In the genomic region with DNA sequence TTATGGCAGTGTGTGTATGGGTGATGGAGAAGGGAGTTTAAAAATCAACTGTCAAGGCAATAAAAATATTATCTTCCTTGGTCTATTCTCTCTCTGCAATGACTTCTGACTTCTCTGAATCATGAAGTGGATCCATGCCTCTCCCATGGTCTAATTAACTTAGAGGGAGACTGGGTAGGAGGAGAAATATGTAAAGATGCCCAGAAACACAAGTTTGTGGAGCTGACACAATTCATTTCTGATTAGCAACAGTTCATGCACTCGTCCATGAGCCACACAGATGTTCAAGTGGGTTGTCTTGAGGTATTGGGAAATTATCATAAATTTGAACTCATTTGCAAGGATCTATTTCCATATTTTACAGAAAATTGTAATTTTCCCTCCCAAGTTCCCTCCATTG, we compare ENCODE assay signal across 24 cellular contexts. TPM values are rescaled to one million over a fixed set of nuclear protein-coding genes. Genes with fewer than 3 reads are reported as not detected.
"Had no signal": no experiment of that assay in that cellular context is flagged by ENCODE, and none has a peak within 500 bp of the region (broad histone marks: within the 10 kb centered on the region; RNA-seq: fewer than 3 reads in every experiment).

No MANE protein-coding gene starts in this region.

- H3K4me1 ChIP-seq: lower lobe of right lung, sigmoid colon, uterus had no signal

- H3K27ac ChIP-seq: coronary artery, esophagus muscularis mucosa, foreskin keratinocyte, lower lobe of right lung, sigmoid colon, spleen, testis, uterus, WERI-Rb-1 had no signal

- H3K4me3 ChIP-seq: coronary artery, esophagus muscularis mucosa, lower lobe of right lung, sigmoid colon, spleen, testis, uterus had no signal

- H3K27ac Mint-ChIP-seq: activated CD4-positive, alpha-beta T cell treated with anti-CD3 and anti-CD28 coated beads, Interleukin-2, amount 10 ng/mL, durations not matched to agents 7 days and 5 days; activated CD8-positive, alpha-beta T cell treated with anti-CD3 and anti-CD28 coated beads for 36 hours; activated naive CD4-positive, alpha-beta T cell treated with anti-CD3 and anti-CD28 coated beads, Interleukin-2, amount 50 U/mL, for 24 hours; naive thymus-derived CD8-positive, alpha-beta T cell; progenitor cell of endocrine pancreas; T-helper 2 cell treated with Interferon-gamma antibody and Interleukin-4, amounts not matched to agents 5 μg/mL and 100 μg/mL, for 36 hours had no signal

- H3K27me3 Mint-ChIP-seq: activated CD4-positive, alpha-beta T cell treated with anti-CD3 and anti-CD28 coated beads, Interleukin-2, amount 10 ng/mL, durations not matched to agents 7 days and 5 days; activated CD8-positive, alpha-beta T cell treated with anti-CD3 and anti-CD28 coated beads for 36 hours; activated naive CD4-positive, alpha-beta T cell treated with anti-CD3 and anti-CD28 coated beads, Interleukin-2, amount 50 U/mL, for 24 hours; naive thymus-derived CD8-positive, alpha-beta T cell had no signal

- DNase-seq: activated CD4-positive, alpha-beta T cell treated with anti-CD3 and anti-CD28 coated beads, Interleukin-2, amount 10 ng/mL, durations not matched to agents 7 days and 5 days; activated CD4-positive, CD25-positive, alpha-beta regulatory T cell treated with anti-CD3 and anti-CD28 coated beads, Interleukin-2, amount 50 U/mL, for 72 hours; activated CD8-positive, alpha-beta T cell treated with anti-CD3 and anti-CD28 coated beads for 36 hours; activated gamma-delta T cell treated with Interleukin-2 at 50 U/mL for 16 hours; activated T-cell treated with anti-CD3 and anti-CD28 coated beads, Interleukin-2, amount 50 U/mL, for 1 hour; foreskin keratinocyte; kidney; lower lobe of right lung; naive thymus-derived CD8-positive, alpha-beta T cell; retina; sigmoid colon; spleen; stimulated activated CD4-positive, alpha-beta T cell treated with anti-CD3 and anti-CD28 coated beads, Interleukin-4, amount 100 ng/mL, for 1 hour; stimulated activated naive CD4-positive, alpha-beta T cell; testis; trophoblast cell; uterus; WERI-Rb-1 had no signal

- H3K27me3 ChIP-seq: foreskin keratinocyte, sigmoid colon, spleen, testis, uterus had no signal

- H3K9me3 ChIP-seq: esophagus muscularis mucosa, lower lobe of right lung, sigmoid colon, spleen, testis, uterus had no signal

- H3K36me3 ChIP-seq: esophagus muscularis mucosa, lower lobe of right lung, sigmoid colon, uterus, WERI-Rb-1 had no signal

- H3K4me3 Mint-ChIP-seq: activated CD4-positive, alpha-beta T cell treated with anti-CD3 and anti-CD28 coated beads, Interleukin-2, amount 10 ng/mL, durations not matched to agents 7 days and 5 days; activated CD8-positive, alpha-beta T cell treated with anti-CD3 and anti-CD28 coated beads for 36 hours; activated naive CD4-positive, alpha-beta T cell treated with anti-CD3 and anti-CD28 coated beads, Interleukin-2, amount 50 U/mL, for 24 hours; naive thymus-derived CD8-positive, alpha-beta T cell; T-helper 2 cell treated with Interferon-gamma antibody and Interleukin-4, amounts not matched to agents 5 μg/mL and 100 μg/mL, for 36 hours had no signal

- H3K9me3 Mint-ChIP-seq: activated CD4-positive, alpha-beta T cell treated with anti-CD3 and anti-CD28 coated beads, Interleukin-2, amount 10 ng/mL, durations not matched to agents 7 days and 5 days; activated CD8-positive, alpha-beta T cell treated with anti-CD3 and anti-CD28 coated beads for 36 hours; activated naive CD4-positive, alpha-beta T cell treated with anti-CD3 and anti-CD28 coated beads, Interleukin-2, amount 50 U/mL, for 24 hours; naive thymus-derived CD8-positive, alpha-beta T cell; T-helper 2 cell treated with Interferon-gamma antibody and Interleukin-4, amounts not matched to agents 5 μg/mL and 100 μg/mL, for 36 hours had no signal

- ATAC-seq: activated CD8-positive, alpha-beta T cell treated with anti-CD3 and anti-CD28 coated beads for 36 hours; foreskin keratinocyte; left lobe of liver; lower lobe of right lung; naive thymus-derived CD8-positive, alpha-beta T cell had no signal

RNA-seq across cellular contexts. Expression of gene INSYN2B, which starts 38.1 kb away (rescaled TPM):
- total RNA-seq: activated CD4-positive, alpha-beta T cell treated with anti-CD3 and anti-CD28 coated beads, Interleukin-2, amount 10 ng/mL, durations not matched to agents 7 days and 5 days; activated CD8-positive, alpha-beta T cell treated with anti-CD3 and anti-CD28 coated beads for 36 hours; esophagus muscularis mucosa; left lobe of liver; lower lobe of right lung; naive thymus-derived CD8-positive, alpha-beta T cell had no signal
